In the genomic region with DNA sequence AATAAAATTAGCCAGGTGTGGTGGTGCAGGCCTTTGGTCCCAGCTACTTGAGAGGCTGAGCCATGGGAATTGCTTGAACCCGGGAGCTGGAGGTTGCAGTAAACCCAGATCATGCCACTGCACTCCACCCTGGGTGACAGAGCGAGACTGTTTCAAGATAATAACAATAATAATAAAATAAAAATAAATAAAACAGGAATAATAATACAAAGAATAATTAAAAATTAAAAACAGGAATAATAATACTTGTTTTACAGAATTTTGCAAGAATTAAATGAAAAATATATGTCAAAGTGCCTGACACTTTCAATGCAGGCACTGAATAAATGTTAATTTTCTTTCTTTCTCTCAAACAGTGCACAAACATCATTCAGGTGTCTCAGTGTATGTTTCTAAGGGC, we compare ENCODE assay signal across 24 cellular contexts.
"Had no signal": no experiment of that assay in that cellular context is flagged by ENCODE, and none has a peak within 500 bp of the region (broad histone marks: within the 10 kb centered on the region; RNA-seq: fewer than 3 reads in every experiment).

No MANE protein-coding gene starts in this region.

- H3K4me1 ChIP-seq: colonic mucosa, esophagus squamous epithelium, foreskin keratinocyte, gastrocnemius medialis, gastroesophageal sphincter, heart left ventricle, heart right ventricle had no signal

- DNase-seq: colonic mucosa; cortex of kidney; dermis blood vessel endothelial cell; dorsolateral prefrontal cortex; effector CD4-positive, alpha-beta T cell; effector CD8-positive, alpha-beta T cell; effector memory CD4-positive, alpha-beta T cell; effector memory CD8-positive, alpha-beta T cell; endodermal cell; erythroblast; esophagus squamous epithelium; foreskin fibroblast; foreskin keratinocyte; foreskin melanocyte; gastrocnemius medialis; glutamatergic neuron; head of caudate nucleus; heart left ventricle; heart right ventricle had no signal

- H3K9me3 Mint-ChIP-seq: dendritic cell treated with granulocyte-macrophage colony-stimulating factor and Interleukin-4, amounts not matched to agents 40 ng/mL and 50 ng/mL, for 4 days; effector memory CD8-positive, alpha-beta T cell; endodermal cell had no signal

- H3K9me3 ChIP-seq: colonic mucosa, esophagus squamous epithelium, gastrocnemius medialis, gastroesophageal sphincter, heart left ventricle, heart right ventricle had no signal

- H3K27ac ChIP-seq: colonic mucosa, coronary artery, dorsolateral prefrontal cortex, epithelial cell of prostate, esophagus squamous epithelium, foreskin keratinocyte, gastrocnemius medialis, gastroesophageal sphincter, heart left ventricle, heart right ventricle had no signal

- H3K36me3 ChIP-seq: colonic mucosa, esophagus squamous epithelium, gastrocnemius medialis, gastroesophageal sphincter, heart left ventricle, heart right ventricle had no signal

- ATAC-seq: effector memory CD8-positive, alpha-beta T cell; esophagus mucosa; foreskin keratinocyte; gastrocnemius medialis; gastroesophageal sphincter; heart left ventricle; heart right ventricle had no signal

- H3K27me3 ChIP-seq: colonic mucosa, dorsolateral prefrontal cortex, esophagus squamous epithelium, foreskin keratinocyte, gastrocnemius medialis, gastroesophageal sphincter, heart left ventricle, heart right ventricle had no signal

- H3K27ac Mint-ChIP-seq: dendritic cell treated with granulocyte-macrophage colony-stimulating factor and Interleukin-4, amounts not matched to agents 40 ng/mL and 50 ng/mL, for 4 days; effector memory CD8-positive, alpha-beta T cell; endodermal cell had no signal

- H3K4me3 ChIP-seq: colonic mucosa, coronary artery, dorsolateral prefrontal cortex, esophagus squamous epithelium, gastrocnemius medialis, gastroesophageal sphincter, heart left ventricle, heart right ventricle had no signal

- H3K4me3 Mint-ChIP-seq: dendritic cell treated with granulocyte-macrophage colony-stimulating factor and Interleukin-4, amounts not matched to agents 40 ng/mL and 50 ng/mL, for 4 days; effector memory CD8-positive, alpha-beta T cell; endodermal cell had no signal
